ENCODE assay signal across 10 cellular contexts in genomic region chr2:64857581-64858471, GRCh38.
DNase-seq lines count a peak whose midpoint lies in the region; ATAC-seq and TF ChIP-seq lines count a peak whose summit lies in the region.
"Had no signal": no experiment of that assay in that cellular context is flagged by ENCODE, and none has a peak within 500 bp of the region (broad histone marks: within the 10 kb centered on the region; RNA-seq: fewer than 3 reads in every experiment).

No MANE protein-coding gene starts in this region.

- peak; percentile 94 for DNase-seq in MG63
- peak; percentile 38 for DNase-seq in MCF 10A (ENCODE audit: unreplicated experiment)
- DNase-seq in right lobe of liver, result no peak
- DNase-seq in substantia nigra (lab: John Stamatoyannopoulos, UW), result peak; percentile 26 to 90 (median 67)
- no peak for DNase-seq in activated effector memory CD4-positive, alpha-beta T cell treated with Interleukin-2 at 50 U/mL for 16 hours
- no peak for DNase-seq in CD8-positive, alpha-beta T cell

- peaks cover 11% of the 10 kb centered on the region for H3K4me1 Mint-ChIP-seq in MCF 10A (ENCODE audit: insufficient read depth, unreplicated experiment)
- peaks cover 5% of the 10 kb centered on the region for H3K4me1 Mint-ChIP-seq in CD8-positive, alpha-beta T cell (ENCODE audit: low read depth)

- H3K27me3 ChIP-seq in MG63 (no peaks in the 10 kb centered on the region), right lobe of liver (no peaks in the 10 kb centered on the region)
- peaks cover 4% of the 10 kb centered on the region for H3K27me3 ChIP-seq in CD8-positive, alpha-beta T cell (ENCODE audit: insufficient read depth, low read length)

- TF ChIP-seq POLR2A in right lobe of liver (IDR thresholded peaks at IDR 0.05), result no peak

- intact Hi-C loops in MCF 10A (cut with micrococcal nuclease) (loop anchor here (2.0 kb wide), 1 partner anchor 19 kb away; no protein-coding TSS in a partner anchor), right lobe of liver (cut with DNase I) (no loop called here)
- intact Hi-C loops in CD8-positive, alpha-beta T cell (cut with DNase I, micrococcal nuclease), result no loop called here

- no peaks in the 10 kb centered on the region for H3K27me3 Mint-ChIP-seq in MCF 10A (ENCODE audit: insufficient read depth, unreplicated experiment)
- peaks cover 5% of the 10 kb centered on the region for H3K27me3 Mint-ChIP-seq in CD8-positive, alpha-beta T cell (ENCODE audit: low read depth)

- H3K4me3 Mint-ChIP-seq in MCF 10A (ENCODE audit: unreplicated experiment), result no peak overlapping the region
- H3K4me3 Mint-ChIP-seq in CD8-positive, alpha-beta T cell, result no peak overlapping the region
- H3K4me3 Mint-ChIP-seq: activated T-helper 1 cell treated with anti-CD3 and anti-CD28 coated beads, Interleukin-12 subunit alpha, Interleukin-12 subunit beta, Interleukin-2, Interleukin-4 antibody, amounts not matched to agents 30 ng/mL and 10 ng/mL and 1 ng/mL, durations not matched to agents 14 hours and 24 hours and 36 hours had no signal

- POLR2A ChIA-PET in MCF 10A (lab: Yijun Ruan, JAX), result interaction anchor here (0.8 to 7.7 kb wide), 9 partner anchors 10 to 334 kb away, joined by 3 to 178 read pairs (median 14); partner anchors contain the start of genes AFTPH and SERTAD2
- POLR2A ChIA-PET in CD8-positive, alpha-beta T cell (lab: Charles Lee), result no interaction called here

- H3K36me3 ChIP-seq in MG63 (no peaks in the 10 kb centered on the region; the same call in 1 of the 2 replicates), right lobe of liver (no peaks in the 10 kb centered on the region)
- H3K36me3 ChIP-seq in CD8-positive, alpha-beta T cell (ENCODE audit: insufficient read depth, low read length), result no peaks in the 10 kb centered on the region

- no peak overlapping the region for H3K27ac Mint-ChIP-seq in MCF 10A (ENCODE audit: low read depth, unreplicated experiment)
- no peak overlapping the region for H3K27ac Mint-ChIP-seq in CD8-positive, alpha-beta T cell
- H3K27ac Mint-ChIP-seq: activated T-helper 1 cell treated with anti-CD3 and anti-CD28 coated beads, Interleukin-12 subunit alpha, Interleukin-12 subunit beta, Interleukin-2, Interleukin-4 antibody, amounts not matched to agents 30 ng/mL and 10 ng/mL and 1 ng/mL, durations not matched to agents 14 hours and 24 hours and 36 hours; progenitor cell of endocrine pancreas had no signal

- CTCF ChIA-PET in MCF 10A (lab: Yijun Ruan, JAX), result interaction anchor here (1.3 to 2.1 kb wide), 5 partner anchors 10 to 271 kb away, joined by 4 to 8 read pairs (median 5); no protein-coding TSS in a partner anchor
- CTCF ChIA-PET in CD8-positive, alpha-beta T cell (lab: Charles Lee), result interaction anchor here (1.2 to 5.5 kb wide), 3 partner anchors 212 to 340 kb away, joined by 3 to 28 read pairs (median 8); no protein-coding TSS in a partner anchor

- no peaks in the 10 kb centered on the region for H3K36me3 Mint-ChIP-seq in MCF 10A (ENCODE audit: insufficient read depth, unreplicated experiment)
- no peaks in the 10 kb centered on the region for H3K36me3 Mint-ChIP-seq in CD8-positive, alpha-beta T cell

- ATAC-seq in right lobe of liver, result no peak
- ATAC-seq in GM19328 (IDR thresholded peaks at IDR 0.05; ENCODE audit: unreplicated experiment), result no peak
- no peak for ATAC-seq in CD8-positive, alpha-beta T cell
- no peak for ATAC-seq in HG03378 (IDR thresholded peaks at IDR 0.05; ENCODE audit: unreplicated experiment)

- H3K9me3 Mint-ChIP-seq in MCF 10A (ENCODE audit: unreplicated experiment), result no peaks in the 10 kb centered on the region
- no peaks in the 10 kb centered on the region for H3K9me3 Mint-ChIP-seq in CD8-positive, alpha-beta T cell
- H3K9me3 Mint-ChIP-seq: activated T-helper 1 cell treated with anti-CD3 and anti-CD28 coated beads, Interleukin-12 subunit alpha, Interleukin-12 subunit beta, Interleukin-2, Interleukin-4 antibody, amounts not matched to agents 30 ng/mL and 10 ng/mL and 1 ng/mL, durations not matched to agents 14 hours and 24 hours and 36 hours had no signal

- H3K4me3 ChIP-seq in MG63 (no peak overlapping the region), right lobe of liver (no peak overlapping the region)
- no peak overlapping the region for H3K4me3 ChIP-seq in CD8-positive, alpha-beta T cell (ENCODE audit: low read depth, low read length)

- no TSS peak for BruUV-seq in MCF 10A (replicated peaks; lab: Mats Ljungman, UMichigan)

- H3K9me3 ChIP-seq in MG63 (peaks cover 5% of the 10 kb centered on the region; the same call in 1 of the 2 replicates), right lobe of liver (no peaks in the 10 kb centered on the region)
- no peaks in the 10 kb centered on the region for H3K9me3 ChIP-seq in CD8-positive, alpha-beta T cell (ENCODE audit: low read length)

- peaks cover 0 to 17% (median 3%) of the 10 kb centered on the region in 4 donors for H3K4me1 ChIP-seq in right lobe of liver
- peaks cover 12% of the 10 kb centered on the region for H3K4me1 ChIP-seq in CD8-positive, alpha-beta T cell (ENCODE audit: insufficient read depth, low read length)

- TF ChIP-seq CTCF in MCF 10A (IDR thresholded peaks at IDR 0.05; ENCODE audit: unreplicated experiment) (no peak), right lobe of liver (IDR thresholded peaks at IDR 0.05) (no peak)
- TF ChIP-seq CTCF in CD8-positive, alpha-beta T cell (IDR thresholded peaks at IDR 0.05), result no peak

- 64% methylated on average over 12 of the region's 18 CpGs for WGBS in right lobe of liver (ENCODE audit: insufficient coverage, low coverage, low lambda C conversion rate, missing lambda C conversion rate)

- peak overlapping the region; percentile 24 to 67 (median 52) for H3K27ac ChIP-seq in right lobe of liver
- peak overlapping the region; percentile 80 for H3K27ac ChIP-seq in substantia nigra (ENCODE audit: low read depth, low read length, poor library complexity, severe bottlenecking)
- H3K27ac ChIP-seq in CD8-positive, alpha-beta T cell (ENCODE audit: low read depth, low read length), result no peak overlapping the region

Comparison
In these comparisons a context has a peak if more than half of its experiments do, and no peak if none do; other contexts are left out.
1. DNase-seq: peak in MG63 (single experiment), MCF 10A (single experiment) and substantia nigra (49 of 49); none in right lobe of liver (0 of 3), activated effector memory CD4-positive, alpha-beta T cell treated with Interleukin-2 at 50 U/mL for 16 hours (single experiment) and CD8-positive, alpha-beta T cell (0 of 7).